In genomic region chr2:79801082-79801481, GRCh38 we compare ENCODE assay signal across 15 cellular contexts.
"Had no signal": no experiment of that assay in that cellular context is flagged by ENCODE, and none has a peak within 500 bp of the region (broad histone marks: within the 10 kb centered on the region; RNA-seq: fewer than 3 reads in every experiment).

No MANE protein-coding gene starts in this region.

- H3K27ac ChIP-seq: gastrocnemius medialis, ovary, right atrium auricular region, sigmoid colon, skin epidermis had no signal

- H3K36me3 ChIP-seq: gastrocnemius medialis, ovary, right atrium auricular region, sigmoid colon had no signal

- H3K27me3 ChIP-seq: gastrocnemius medialis, ovary, right atrium auricular region, sigmoid colon had no signal

- H3K4me3 ChIP-seq: gastrocnemius medialis, ovary, right atrium auricular region, sigmoid colon, skin epidermis had no signal

- DNase-seq: effector memory CD4-positive, alpha-beta T cell; gastrocnemius medialis; left cardiac atrium; left ventricle myocardium superior; naive thymus-derived CD4-positive, alpha-beta T cell; nephron progenitor cell; ovary; sigmoid colon; stimulated activated CD4-positive, alpha-beta T cell treated with anti-CD3 and anti-CD28 coated beads, Interleukin-2, amount 100 ng/mL, for 24 hours; stimulated activated CD4-positive, alpha-beta T cell treated with anti-CD3 and anti-CD28 coated beads, Interleukin-4, amount 100 ng/mL, for 4 hours; stimulated activated naive B cell treated with anti-CD40 and anti-IgM and Interleukin-4, amounts not matched to agents 10 μg/mL and 1 μg/mL and 100 μg/mL, for 72 hours; stimulated activated naive CD8-positive, alpha-beta T cell treated with anti-CD3 and anti-CD28 coated beads, Interleukin-15, amount 100 ng/mL, for 72 hours; trophoblast cell had no signal

- H3K9me3 ChIP-seq: gastrocnemius medialis, ovary, right atrium auricular region, sigmoid colon had no signal

- H3K4me1 ChIP-seq: gastrocnemius medialis, right atrium auricular region, sigmoid colon had no signal
